In the genomic region with DNA sequence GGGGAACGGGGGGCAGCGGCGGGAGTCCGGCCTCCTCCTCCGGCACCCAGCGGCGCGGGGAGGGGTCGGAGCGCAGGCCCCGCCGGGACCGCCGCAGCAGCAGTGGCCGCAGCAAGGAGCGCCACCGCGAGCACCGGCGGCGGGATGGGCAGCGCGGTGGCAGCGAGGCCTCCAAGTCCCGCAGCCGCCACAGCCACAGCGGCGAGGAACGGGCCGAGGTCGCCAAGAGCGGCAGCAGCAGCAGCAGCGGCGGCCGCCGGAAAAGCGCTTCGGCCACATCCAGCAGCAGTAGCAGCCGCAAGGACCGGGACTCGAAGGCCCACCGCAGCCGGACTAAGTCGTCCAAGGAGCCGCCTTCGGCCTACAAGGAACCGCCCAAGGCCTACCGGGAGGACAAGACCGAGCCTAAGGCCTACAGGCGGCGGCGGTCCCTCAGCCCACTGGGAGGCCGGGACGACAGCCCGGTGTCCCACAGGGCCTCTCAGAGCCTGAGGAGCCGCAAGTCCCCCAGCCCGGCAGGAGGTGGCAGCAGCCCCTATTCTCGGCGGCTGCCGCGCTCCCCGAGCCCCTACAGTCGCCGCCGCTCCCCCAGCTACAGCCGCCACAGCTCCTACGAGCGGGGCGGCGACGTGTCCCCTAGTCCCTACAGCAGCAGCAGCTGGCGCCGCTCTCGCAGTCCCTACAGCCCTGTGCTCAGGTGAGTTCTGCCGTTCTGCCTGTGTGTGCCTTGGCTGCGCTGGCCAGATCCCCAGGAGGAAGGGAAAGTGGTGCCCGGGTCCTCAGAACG, we compare ENCODE assay signal across 1 cellular context.
TF ChIP-seq lines count a peak whose summit lies in the region.

No MANE protein-coding gene starts in this region.

TF ChIP-seq in GM12878, 131 proteins besides CTCF, POLR2A, EP300 and RAD21 (continued from another document and continues in another):
- TF ChIP-seq, protein P1, sequence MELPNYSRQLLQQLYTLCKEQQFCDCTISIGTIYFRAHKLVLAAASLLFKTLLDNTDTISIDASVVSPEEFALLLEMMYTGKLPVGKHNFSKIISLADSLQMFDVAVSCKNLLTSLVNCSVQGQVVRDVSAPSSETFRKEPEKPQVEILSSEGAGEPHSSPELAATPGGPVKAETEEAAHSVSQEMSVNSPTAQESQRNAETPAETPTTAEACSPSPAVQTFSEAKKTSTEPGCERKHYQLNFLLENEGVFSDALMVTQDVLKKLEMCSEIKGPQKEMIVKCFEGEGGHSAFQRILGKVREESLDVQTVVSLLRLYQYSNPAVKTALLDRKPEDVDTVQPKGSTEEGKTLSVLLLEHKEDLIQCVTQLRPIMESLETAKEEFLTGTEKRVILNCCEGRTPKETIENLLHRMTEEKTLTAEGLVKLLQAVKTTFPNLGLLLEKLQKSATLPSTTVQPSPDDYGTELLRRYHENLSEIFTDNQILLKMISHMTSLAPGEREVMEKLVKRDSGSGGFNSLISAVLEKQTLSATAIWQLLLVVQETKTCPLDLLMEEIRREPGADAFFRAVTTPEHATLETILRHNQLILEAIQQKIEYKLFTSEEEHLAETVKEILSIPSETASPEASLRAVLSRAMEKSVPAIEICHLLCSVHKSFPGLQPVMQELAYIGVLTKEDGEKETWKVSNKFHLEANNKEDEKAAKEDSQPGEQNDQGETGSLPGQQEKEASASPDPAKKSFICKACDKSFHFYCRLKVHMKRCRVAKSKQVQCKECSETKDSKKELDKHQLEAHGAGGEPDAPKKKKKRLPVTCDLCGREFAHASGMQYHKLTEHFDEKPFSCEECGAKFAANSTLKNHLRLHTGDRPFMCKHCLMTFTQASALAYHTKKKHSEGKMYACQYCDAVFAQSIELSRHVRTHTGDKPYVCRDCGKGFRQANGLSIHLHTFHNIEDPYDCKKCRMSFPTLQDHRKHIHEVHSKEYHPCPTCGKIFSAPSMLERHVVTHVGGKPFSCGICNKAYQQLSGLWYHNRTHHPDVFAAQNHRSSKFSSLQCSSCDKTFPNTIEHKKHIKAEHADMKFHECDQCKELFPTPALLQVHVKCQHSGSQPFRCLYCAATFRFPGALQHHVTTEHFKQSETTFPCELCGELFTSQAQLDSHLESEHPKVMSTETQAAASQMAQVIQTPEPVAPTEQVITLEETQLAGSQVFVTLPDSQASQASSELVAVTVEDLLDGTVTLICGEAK (IDR thresholded peaks at IDR 0.05; ENCODE audit: borderline replicate concordance), result no peak
- TF ChIP-seq, protein P2, sequence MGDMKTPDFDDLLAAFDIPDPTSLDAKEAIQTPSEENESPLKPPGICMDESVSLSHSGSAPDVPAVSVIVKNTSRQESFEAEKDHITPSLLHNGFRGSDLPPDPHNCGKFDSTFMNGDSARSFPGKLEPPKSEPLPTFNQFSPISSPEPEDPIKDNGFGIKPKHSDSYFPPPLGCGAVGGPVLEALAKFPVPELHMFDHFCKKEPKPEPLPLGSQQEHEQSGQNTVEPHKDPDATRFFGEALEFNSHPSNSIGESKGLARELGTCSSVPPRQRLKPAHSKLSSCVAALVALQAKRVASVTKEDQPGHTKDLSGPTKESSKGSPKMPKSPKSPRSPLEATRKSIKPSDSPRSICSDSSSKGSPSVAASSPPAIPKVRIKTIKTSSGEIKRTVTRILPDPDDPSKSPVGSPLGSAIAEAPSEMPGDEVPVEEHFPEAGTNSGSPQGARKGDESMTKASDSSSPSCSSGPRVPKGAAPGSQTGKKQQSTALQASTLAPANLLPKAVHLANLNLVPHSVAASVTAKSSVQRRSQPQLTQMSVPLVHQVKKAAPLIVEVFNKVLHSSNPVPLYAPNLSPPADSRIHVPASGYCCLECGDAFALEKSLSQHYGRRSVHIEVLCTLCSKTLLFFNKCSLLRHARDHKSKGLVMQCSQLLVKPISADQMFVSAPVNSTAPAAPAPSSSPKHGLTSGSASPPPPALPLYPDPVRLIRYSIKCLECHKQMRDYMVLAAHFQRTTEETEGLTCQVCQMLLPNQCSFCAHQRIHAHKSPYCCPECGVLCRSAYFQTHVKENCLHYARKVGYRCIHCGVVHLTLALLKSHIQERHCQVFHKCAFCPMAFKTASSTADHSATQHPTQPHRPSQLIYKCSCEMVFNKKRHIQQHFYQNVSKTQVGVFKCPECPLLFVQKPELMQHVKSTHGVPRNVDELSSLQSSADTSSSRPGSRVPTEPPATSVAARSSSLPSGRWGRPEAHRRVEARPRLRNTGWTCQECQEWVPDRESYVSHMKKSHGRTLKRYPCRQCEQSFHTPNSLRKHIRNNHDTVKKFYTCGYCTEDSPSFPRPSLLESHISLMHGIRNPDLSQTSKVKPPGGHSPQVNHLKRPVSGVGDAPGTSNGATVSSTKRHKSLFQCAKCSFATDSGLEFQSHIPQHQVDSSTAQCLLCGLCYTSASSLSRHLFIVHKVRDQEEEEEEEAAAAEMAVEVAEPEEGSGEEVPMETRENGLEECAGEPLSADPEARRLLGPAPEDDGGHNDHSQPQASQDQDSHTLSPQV (IDR thresholded peaks at IDR 0.05), result no peak
- no peak for TF ChIP-seq ZNF622 (IDR thresholded peaks at IDR 0.05)
- TF ChIP-seq, protein P3, sequence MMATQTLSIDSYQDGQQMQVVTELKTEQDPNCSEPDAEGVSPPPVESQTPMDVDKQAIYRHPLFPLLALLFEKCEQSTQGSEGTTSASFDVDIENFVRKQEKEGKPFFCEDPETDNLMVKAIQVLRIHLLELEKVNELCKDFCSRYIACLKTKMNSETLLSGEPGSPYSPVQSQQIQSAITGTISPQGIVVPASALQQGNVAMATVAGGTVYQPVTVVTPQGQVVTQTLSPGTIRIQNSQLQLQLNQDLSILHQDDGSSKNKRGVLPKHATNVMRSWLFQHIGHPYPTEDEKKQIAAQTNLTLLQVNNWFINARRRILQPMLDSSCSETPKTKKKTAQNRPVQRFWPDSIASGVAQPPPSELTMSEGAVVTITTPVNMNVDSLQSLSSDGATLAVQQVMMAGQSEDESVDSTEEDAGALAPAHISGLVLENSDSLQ (IDR thresholded peaks at IDR 0.05), result no peak
- no peak for TF ChIP-seq MTA3 (IDR thresholded peaks at IDR 0.05; ENCODE audit: borderline replicate concordance, low read length)
- peak; percentile 62; the same call in 1 of the 2 replicates for TF ChIP-seq SMC3 (IDR thresholded peaks at IDR 0.05; ENCODE audit: borderline replicate concordance, low read length)
- no peak for TF ChIP-seq SP1 (IDR thresholded peaks at IDR 0.05; ENCODE audit: low read depth, low read length)
- TF ChIP-seq, protein P4, sequence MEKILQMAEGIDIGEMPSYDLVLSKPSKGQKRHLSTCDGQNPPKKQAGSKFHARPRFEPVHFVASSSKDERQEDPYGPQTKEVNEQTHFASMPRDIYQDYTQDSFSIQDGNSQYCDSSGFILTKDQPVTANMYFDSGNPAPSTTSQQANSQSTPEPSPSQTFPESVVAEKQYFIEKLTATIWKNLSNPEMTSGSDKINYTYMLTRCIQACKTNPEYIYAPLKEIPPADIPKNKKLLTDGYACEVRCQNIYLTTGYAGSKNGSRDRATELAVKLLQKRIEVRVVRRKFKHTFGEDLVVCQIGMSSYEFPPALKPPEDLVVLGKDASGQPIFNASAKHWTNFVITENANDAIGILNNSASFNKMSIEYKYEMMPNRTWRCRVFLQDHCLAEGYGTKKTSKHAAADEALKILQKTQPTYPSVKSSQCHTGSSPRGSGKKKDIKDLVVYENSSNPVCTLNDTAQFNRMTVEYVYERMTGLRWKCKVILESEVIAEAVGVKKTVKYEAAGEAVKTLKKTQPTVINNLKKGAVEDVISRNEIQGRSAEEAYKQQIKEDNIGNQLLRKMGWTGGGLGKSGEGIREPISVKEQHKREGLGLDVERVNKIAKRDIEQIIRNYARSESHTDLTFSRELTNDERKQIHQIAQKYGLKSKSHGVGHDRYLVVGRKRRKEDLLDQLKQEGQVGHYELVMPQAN (conservative IDR thresholded peaks at IDR 0.05), result 0 out of 2 replicates have a peak, but pooled peaks have one; percentile 16
- TF ChIP-seq, protein P5, sequence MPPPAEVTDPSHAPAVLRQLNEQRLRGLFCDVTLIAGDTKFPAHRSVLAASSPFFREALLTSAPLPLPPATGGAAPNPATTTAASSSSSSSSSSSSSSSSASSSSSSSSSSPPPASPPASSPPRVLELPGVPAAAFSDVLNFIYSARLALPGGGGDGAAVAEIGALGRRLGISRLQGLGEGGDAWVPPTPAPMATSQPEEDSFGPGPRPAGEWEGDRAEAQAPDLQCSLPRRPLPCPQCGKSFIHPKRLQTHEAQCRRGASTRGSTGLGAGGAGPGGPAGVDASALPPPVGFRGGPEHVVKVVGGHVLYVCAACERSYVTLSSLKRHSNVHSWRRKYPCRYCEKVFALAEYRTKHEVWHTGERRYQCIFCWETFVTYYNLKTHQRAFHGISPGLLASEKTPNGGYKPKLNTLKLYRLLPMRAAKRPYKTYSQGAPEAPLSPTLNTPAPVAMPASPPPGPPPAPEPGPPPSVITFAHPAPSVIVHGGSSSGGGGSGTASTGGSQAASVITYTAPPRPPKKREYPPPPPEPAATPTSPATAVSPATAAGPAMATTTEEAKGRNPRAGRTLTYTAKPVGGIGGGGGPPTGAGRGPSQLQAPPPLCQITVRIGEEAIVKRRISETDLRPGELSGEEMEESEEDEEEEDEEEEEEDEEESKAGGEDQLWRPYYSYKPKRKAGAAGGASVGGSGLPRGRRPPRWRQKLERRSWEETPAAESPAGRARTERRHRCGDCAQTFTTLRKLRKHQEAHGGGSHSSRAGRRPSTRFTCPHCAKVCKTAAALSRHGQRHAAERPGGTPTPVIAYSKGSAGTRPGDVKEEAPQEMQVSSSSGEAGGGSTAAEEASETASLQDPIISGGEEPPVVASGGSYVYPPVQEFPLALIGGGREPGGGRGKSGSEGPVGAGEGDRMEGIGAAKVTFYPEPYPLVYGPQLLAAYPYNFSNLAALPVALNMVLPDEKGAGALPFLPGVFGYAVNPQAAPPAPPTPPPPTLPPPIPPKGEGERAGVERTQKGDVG (CRISPR knock-in tag; IDR thresholded peaks at IDR 0.05), result no peak
- no peak; a peak in 1 of 4 replicates for TF ChIP-seq BHLHE40 (IDR thresholded peaks at IDR 0.05; ENCODE audit: borderline replicate concordance in 1 of 2, low read depth in 2 of 2, low read length in 1 of 2)
- TF ChIP-seq SKIL (IDR thresholded peaks at IDR 0.05; ENCODE audit: low read depth, poor library complexity, severe bottlenecking), result no peak
- TF ChIP-seq IKZF2 (IDR thresholded peaks at IDR 0.05), result 0 out of 4 replicates have a peak, but pooled peaks of 1 of the 2 experiments have one; percentile 25
- TF ChIP-seq, protein P6, sequence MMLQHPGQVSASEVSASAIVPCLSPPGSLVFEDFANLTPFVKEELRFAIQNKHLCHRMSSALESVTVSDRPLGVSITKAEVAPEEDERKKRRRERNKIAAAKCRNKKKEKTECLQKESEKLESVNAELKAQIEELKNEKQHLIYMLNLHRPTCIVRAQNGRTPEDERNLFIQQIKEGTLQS (IDR thresholded peaks at IDR 0.05; ENCODE audit: borderline replicate concordance, extremely low read depth, low read depth, low read length), result no peak
- no peak for TF ChIP-seq JUNB (IDR thresholded peaks at IDR 0.05)
- no peak for TF ChIP-seq BCL3 (IDR thresholded peaks at IDR 0.05; ENCODE audit: borderline replicate concordance, insufficient read depth, low read depth, low read length, poor library complexity, severe bottlenecking)
- TF ChIP-seq SIN3A (IDR thresholded peaks at IDR 0.05; ENCODE audit: low read depth, low read length), result peak; percentile 2; the same call in 1 of the 2 replicates
- peak; percentile 75 for TF ChIP-seq LARP7 (IDR thresholded peaks at IDR 0.05)
- 0 out of 2 replicates have a peak, but pooled peaks have one; percentile 8 for TF ChIP-seq TAF1 (IDR thresholded peaks at IDR 0.05; ENCODE audit: borderline replicate concordance, low read depth, low read length)
- no peak for TF ChIP-seq ETV6 (conservative IDR thresholded peaks at IDR 0.05 in 1 of 2, IDR thresholded peaks at IDR 0.05 in 1 of 2; ENCODE audit: borderline replicate concordance in 1 of 2, low read depth in 1 of 2)
- TF ChIP-seq TCF3 (IDR thresholded peaks at IDR 0.05; ENCODE audit: borderline replicate concordance, insufficient read depth, low read depth, low read length), result no peak
- TF ChIP-seq ZNF687 (IDR thresholded peaks at IDR 0.05), result no peak
